ENCODE assay signal across 33 cellular contexts in genomic region chr3:126515066-126515706, GRCh38. TPM values are rescaled to one million over a fixed set of nuclear protein-coding genes. Genes with fewer than 3 reads are reported as not detected.
A peak's percentile ranks its signal among the peaks of the same experiment; 100 is the strongest.
DNase-seq lines count a peak whose midpoint lies in the region; FAIRE-seq and TF ChIP-seq lines count a peak whose summit lies in the region.
"Had no signal": no experiment of that assay in that cellular context is flagged by ENCODE, and none has a peak within 500 bp of the region (broad histone marks: within the 10 kb centered on the region; RNA-seq: fewer than 3 reads in every experiment).

No MANE protein-coding gene starts in this region.

- no peak overlapping the region for H3K4me3 Mint-ChIP-seq in glutamatergic neuron (ENCODE audit: unreplicated experiment)
- H3K4me3 Mint-ChIP-seq in activated naive CD4-positive, alpha-beta T cell treated with anti-CD3 and anti-CD28 coated beads, Interleukin-2, amount 10 ng/mL, durations not matched to agents 7 days and 5 days, result no peak overlapping the region
- H3K4me3 Mint-ChIP-seq: activated T-helper 1 cell treated with anti-CD3 and anti-CD28 coated beads, Interleukin-12 subunit alpha, Interleukin-12 subunit beta, Interleukin-2, Interleukin-4 antibody, amounts not matched to agents 30 ng/mL and 10 ng/mL and 1 ng/mL, durations not matched to agents 14 hours and 24 hours and 36 hours; T-helper 17 cell had no signal

- TF ChIP-seq POLR2A in spleen (IDR thresholded peaks at IDR 0.05) (no peak), GM12891 (IDR thresholded peaks at IDR 0.05; ENCODE audit: low read depth, low read length) (no peak)

- H3K4me1 Mint-ChIP-seq in glutamatergic neuron (ENCODE audit: low read depth, unreplicated experiment), result peaks cover 3% of the 10 kb centered on the region
- no peaks in the 10 kb centered on the region for H3K4me1 Mint-ChIP-seq in activated naive CD4-positive, alpha-beta T cell treated with anti-CD3 and anti-CD28 coated beads, Interleukin-2, amount 10 ng/mL, durations not matched to agents 7 days and 5 days

- POLR2A ChIA-PET in HEK293 (lab: Yijun Ruan, JAX), result no interaction called here

- H3K4me3 ChIP-seq in HEK293 (ENCODE audit: low read depth, low read length) (no peak overlapping the region), spleen (no peak overlapping the region)
- H3K4me3 ChIP-seq: ascending aorta, cardiac muscle cell, HAP-1, heart right ventricle, MG63, SJSA1, tibial nerve had no signal

- H3K27me3 ChIP-seq in spleen (replicated peaks in 1 of 7), result peaks cover 0 to 17% (median 0%) of the 10 kb centered on the region in 7 donors
- H3K27me3 ChIP-seq: ascending aorta, cardiac muscle cell, MG63, SJSA1, tibial nerve had no signal

- 84 to 95% (median 89%) methylated on average over 7 to 8 of the region's 8 CpGs for WGBS in spleen, 5 donors

- H3K36me3 ChIP-seq in HEK293 (ENCODE audit: control insufficient read depth in 2 of 2, insufficient read depth in 1 of 2, low read length in 2 of 2) (no peaks in the 10 kb centered on the region), spleen (no peaks in the 10 kb centered on the region)
- H3K36me3 ChIP-seq: ascending aorta, cardiac muscle cell, HAP-1, heart right ventricle, MG63, SJSA1, tibial nerve had no signal

- CTCF ChIA-PET in HEK293 (lab: Yijun Ruan, JAX), result interaction anchor here (0.6 kb wide), 1 partner anchor 1021 kb away, joined by 6 read pairs; no protein-coding TSS in a partner anchor
- CTCF ChIA-PET in activated naive CD4-positive, alpha-beta T cell treated with anti-CD3 and anti-CD28 coated beads, Interleukin-2, amount 10 ng/mL, durations not matched to agents 7 days and 5 days (lab: Charles Lee), result no interaction called here

- H3K36me3 Mint-ChIP-seq in glutamatergic neuron (ENCODE audit: unreplicated experiment), result no peaks in the 10 kb centered on the region
- no peaks in the 10 kb centered on the region for H3K36me3 Mint-ChIP-seq in activated naive CD4-positive, alpha-beta T cell treated with anti-CD3 and anti-CD28 coated beads, Interleukin-2, amount 10 ng/mL, durations not matched to agents 7 days and 5 days
- H3K36me3 Mint-ChIP-seq: activated naive CD4-positive, alpha-beta T cell treated with anti-CD3 and anti-CD28 coated beads, Interleukin-2, amount 50 U/mL, for 72 hours had no signal

- no peak for FAIRE-seq in GM12891 (lab: Jason Lieb, UNC)

- intact Hi-C loops in spleen (cut with DNase I; ENCODE audit: low total_unique reads), result no loop called here

- no peak overlapping the region for H3K27ac Mint-ChIP-seq in glutamatergic neuron (ENCODE audit: unreplicated experiment)
- H3K27ac Mint-ChIP-seq in activated naive CD4-positive, alpha-beta T cell treated with anti-CD3 and anti-CD28 coated beads, Interleukin-2, amount 10 ng/mL, durations not matched to agents 7 days and 5 days, result no peak overlapping the region
- H3K27ac Mint-ChIP-seq: activated naive CD4-positive, alpha-beta T cell treated with anti-CD3 and anti-CD28 coated beads, Interleukin-2, amount 50 U/mL, for 72 hours; activated T-helper 1 cell treated with anti-CD3 and anti-CD28 coated beads, Interleukin-12 subunit alpha, Interleukin-12 subunit beta, Interleukin-2, Interleukin-4 antibody, amounts not matched to agents 30 ng/mL and 10 ng/mL and 1 ng/mL, durations not matched to agents 14 hours and 24 hours and 36 hours; progenitor cell of endocrine pancreas; T-helper 17 cell had no signal

- H3K9me3 Mint-ChIP-seq in glutamatergic neuron (ENCODE audit: unreplicated experiment), result peaks cover 4% of the 10 kb centered on the region
- no peaks in the 10 kb centered on the region for H3K9me3 Mint-ChIP-seq in activated naive CD4-positive, alpha-beta T cell treated with anti-CD3 and anti-CD28 coated beads, Interleukin-2, amount 10 ng/mL, durations not matched to agents 7 days and 5 days
- H3K9me3 Mint-ChIP-seq: activated naive CD4-positive, alpha-beta T cell treated with anti-CD3 and anti-CD28 coated beads, Interleukin-2, amount 50 U/mL, for 72 hours; activated T-helper 1 cell treated with anti-CD3 and anti-CD28 coated beads, Interleukin-12 subunit alpha, Interleukin-12 subunit beta, Interleukin-2, Interleukin-4 antibody, amounts not matched to agents 30 ng/mL and 10 ng/mL and 1 ng/mL, durations not matched to agents 14 hours and 24 hours and 36 hours had no signal

- peak; percentile 55 for DNase-seq in NCI-H345 (lab: John Stamatoyannopoulos, UW)
- DNase-seq in NCI-H345 treated with DMSO at 0.1 percent for 48 hours (lab: John Stamatoyannopoulos, UW; ENCODE audit: unreplicated experiment), result no peak
- DNase-seq in glutamatergic neuron, result peak; percentile 20
- peak; percentile 67 for DNase-seq in spleen
- DNase-seq in activated naive CD4-positive, alpha-beta T cell treated with anti-CD3 and anti-CD28 coated beads, Interleukin-2, amount 10 ng/mL, durations not matched to agents 7 days and 5 days, result no peak
- no peak for DNase-seq in GM12891 (ENCODE audit: insufficient read length, low spot score)
- no peak for DNase-seq in inferior parietal cortex (ENCODE audit: extremely low spot score)
- DNase-seq: ACHN; activated CD4-positive, alpha-beta T cell treated with anti-CD3 and anti-CD28 coated beads, Interleukin-2, amount 50 U/mL, for 48 hours; DND-41; heart right ventricle; KBM-7; left cardiac atrium; mesendoderm; MG63; NCI-H1694; NCI-H2227 treated with DMSO at 0.1 percent for 48 hours; NCI-H748 treated with DMSO at 0.1 percent for 48 hours; T-helper 17 cell had no signal

- H3K27me3 Mint-ChIP-seq in glutamatergic neuron (ENCODE audit: unreplicated experiment), result peaks cover 7% of the 10 kb centered on the region
- H3K27me3 Mint-ChIP-seq in activated naive CD4-positive, alpha-beta T cell treated with anti-CD3 and anti-CD28 coated beads, Interleukin-2, amount 10 ng/mL, durations not matched to agents 7 days and 5 days, result peaks cover 18% of the 10 kb centered on the region

- H3K4me1 ChIP-seq in HEK293 (ENCODE audit: control insufficient read depth, insufficient read depth, low read length), result no peaks in the 10 kb centered on the region
- H3K4me1 ChIP-seq in spleen, result no peaks in the 10 kb centered on the region
- H3K4me1 ChIP-seq: ascending aorta, HAP-1 had no signal

- H3K27ac ChIP-seq in HEK293 (ENCODE audit: extremely low read depth, low read depth, low read length) (no peak overlapping the region), spleen (no peak overlapping the region)
- H3K27ac ChIP-seq: ascending aorta, cardiac muscle cell, heart right ventricle, SJSA1, tibial nerve had no signal

- no peaks in the 10 kb centered on the region for H3K9me3 ChIP-seq in HEK293 (ENCODE audit: control insufficient read depth, insufficient read depth, low read depth, low read length)
- H3K9me3 ChIP-seq in spleen, result no peaks in the 10 kb centered on the region
- H3K9me3 ChIP-seq: ascending aorta, HAP-1, heart right ventricle, MG63, SJSA1, tibial nerve had no signal

- no peak for TF ChIP-seq CTCF in HEK293 (tag by site-specific recombination; IDR thresholded peaks at IDR 0.05)
- no peak for TF ChIP-seq CTCF in glutamatergic neuron (IDR thresholded peaks at IDR 0.05; ENCODE audit: partially characterized antibody, unreplicated experiment)
- no peak for TF ChIP-seq CTCF in spleen (IDR thresholded peaks at IDR 0.05 in 8 of 11, conservative IDR thresholded peaks at IDR 0.05 in 3 of 11)

TF ChIP-seq in HEK293, 187 proteins besides CTCF, POLR2A, EP300 and RAD21:
- TF ChIP-seq IKZF3 (tag by site-specific recombination; IDR thresholded peaks at IDR 0.05) (no peak), ZIC2 (tag by site-specific recombination; IDR thresholded peaks at IDR 0.05) (0 out of 2 replicates have a peak, but pooled peaks have one; percentile 11), ZNF785 (tag by site-specific recombination; IDR thresholded peaks at IDR 0.05) (no peak), ZNF776 (tag by site-specific recombination; IDR thresholded peaks at IDR 0.05; ENCODE audit: borderline replicate concordance) (no peak)

TF ChIP-seq in GM12891, 5 proteins besides CTCF, POLR2A, EP300 and RAD21:
- no peak for TF ChIP-seq TAF1 (IDR thresholded peaks at IDR 0.05; ENCODE audit: low read depth, low read length)
- no peak for TF ChIP-seq PAX5 (IDR thresholded peaks at IDR 0.05; ENCODE audit: insufficient read depth, low read length, severe bottlenecking)
- no peak for TF ChIP-seq POLR2AphosphoS5 (IDR thresholded peaks at IDR 0.05; ENCODE audit: low read depth, low read length)
- TF ChIP-seq SPI1 (IDR thresholded peaks at IDR 0.05; ENCODE audit: low read depth, low read length), result no peak
- TF ChIP-seq POU2F2 (IDR thresholded peaks at IDR 0.05; ENCODE audit: low read depth, low read length), result no peak

RNA-seq across cellular contexts. Expression of gene UROC1, which starts 2.4 kb away (rescaled TPM):
- total RNA-seq in glutamatergic neuron (ENCODE audit: unreplicated experiment), result not detected
- under 1 TPM in 1 of 7 donors, not detected in 6; 0.16 TPM for total RNA-seq in spleen
- polyA plus RNA-seq in spleen, result under 1 TPM; 0.02 to 0.03 (median 0.02) TPM
- polyA plus RNA-seq in GM12891 (2012; ENCODE audit: low read depth, missing spikeins), result not detected
- total RNA-seq: activated naive CD4-positive, alpha-beta T cell treated with anti-CD3 and anti-CD28 coated beads, Interleukin-2, amount 50 U/mL, for 72 hours; activated T-helper 1 cell treated with anti-CD3 and anti-CD28 coated beads, Interleukin-12 subunit alpha, Interleukin-12 subunit beta, Interleukin-2, Interleukin-4 antibody, amounts not matched to agents 30 ng/mL and 10 ng/mL and 1 ng/mL, durations not matched to agents 14 hours and 24 hours and 36 hours; ascending aorta; cardiac muscle cell; fibroblast of villous mesenchyme; heart right ventricle; left cardiac atrium; progenitor cell of endocrine pancreas; SJSA1; skeletal muscle tissue; T-helper 17 cell; tibial nerve had no signal
- polyA plus RNA-seq: BJ, cardiac muscle cell, esophagus had no signal

RNA-seq across cellular contexts. Expression of gene CHST13, which starts 8.8 kb away (rescaled TPM):
- total RNA-seq in glutamatergic neuron (ENCODE audit: unreplicated experiment) (not detected), spleen (10 to 100 TPM in 1 of 7 donors, 1 to 10 TPM in 6; 2.4 to 11.2 (median 5.6) TPM)
- 1 to 10 TPM in 2 of 3 donors, under 1 TPM in 1; 0.26 to 1.8 (median 1.0) TPM for polyA plus RNA-seq in spleen
- not detected for polyA plus RNA-seq in GM12891 (2012; ENCODE audit: low read depth, missing spikeins)
- total RNA-seq: activated naive CD4-positive, alpha-beta T cell treated with anti-CD3 and anti-CD28 coated beads, Interleukin-2, amount 50 U/mL, for 72 hours; activated T-helper 1 cell treated with anti-CD3 and anti-CD28 coated beads, Interleukin-12 subunit alpha, Interleukin-12 subunit beta, Interleukin-2, Interleukin-4 antibody, amounts not matched to agents 30 ng/mL and 10 ng/mL and 1 ng/mL, durations not matched to agents 14 hours and 24 hours and 36 hours; ascending aorta; fibroblast of villous mesenchyme; HT1080; SJSA1; skeletal muscle tissue had no signal
- polyA plus RNA-seq: BJ had no signal

RNA-seq across cellular contexts. Expression of gene ZXDC, which starts 39.5 kb away (rescaled TPM):
- total RNA-seq in glutamatergic neuron (ENCODE audit: unreplicated experiment), result 39.5 TPM
- total RNA-seq in spleen, result 10 to 100 TPM; 32.4 to 75.3 (median 50.0) TPM
- 10 to 100 TPM in 2 of 3 donors, 1 to 10 TPM in 1; 7.5 to 14.6 (median 13.2) TPM for polyA plus RNA-seq in spleen
- 6.2 TPM for polyA plus RNA-seq in GM12891 (2012; ENCODE audit: low read depth, missing spikeins)

RNA-seq across cellular contexts. Expression of gene C3orf22, which starts 43.5 kb away (rescaled TPM):
- total RNA-seq in glutamatergic neuron (ENCODE audit: unreplicated experiment), result not detected
- not detected for total RNA-seq in spleen
- not detected for polyA plus RNA-seq in spleen
- not detected for polyA plus RNA-seq in GM12891 (2012; ENCODE audit: low read depth, missing spikeins)
- total RNA-seq: activated naive CD4-positive, alpha-beta T cell treated with anti-CD3 and anti-CD28 coated beads, Interleukin-2, amount 50 U/mL, for 72 hours; activated T-helper 1 cell treated with anti-CD3 and anti-CD28 coated beads, Interleukin-12 subunit alpha, Interleukin-12 subunit beta, Interleukin-2, Interleukin-4 antibody, amounts not matched to agents 30 ng/mL and 10 ng/mL and 1 ng/mL, durations not matched to agents 14 hours and 24 hours and 36 hours; ascending aorta; cardiac muscle cell; fibroblast of villous mesenchyme; HT1080; left cardiac atrium; SJSA1; T-helper 17 cell; tibial nerve had no signal
- polyA plus RNA-seq: BJ, cardiac muscle cell, esophagus, heart right ventricle had no signal

Comparison
In these comparisons a context has a peak if more than half of its experiments do, and no peak if none do; other contexts are left out.
1. DNase-seq: peak in NCI-H345 (single experiment), glutamatergic neuron (single experiment) and spleen (single experiment); none in NCI-H345 treated with DMSO at 0.1 percent for 48 hours (single experiment), activated naive CD4-positive, alpha-beta T cell treated with anti-CD3 and anti-CD28 coated beads, Interleukin-2, amount 10 ng/mL, durations not matched to agents 7 days and 5 days (single experiment), GM12891 (single experiment) and inferior parietal cortex (single experiment).